Comparison of ENCODE assay signal across 1 cellular context in the genomic region with DNA sequence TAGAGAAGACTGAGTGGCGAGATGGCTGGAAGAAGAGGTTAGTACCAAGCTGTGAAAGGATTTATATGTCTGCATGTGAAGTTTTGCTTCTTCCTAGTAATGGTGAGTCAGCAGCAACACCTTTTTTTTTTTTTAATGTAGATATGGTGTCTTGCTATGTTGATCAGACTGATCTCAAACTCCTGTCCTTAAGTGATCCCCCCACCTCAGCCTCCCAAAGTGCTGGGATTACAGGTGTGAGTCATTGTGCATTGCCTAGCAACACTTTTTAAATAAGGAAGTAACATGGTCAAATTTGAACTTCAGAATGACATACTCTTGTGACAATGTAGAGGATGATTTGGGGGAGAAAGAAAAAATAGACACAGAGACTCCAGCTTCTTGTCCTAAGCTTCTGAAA.
TF ChIP-seq lines count a peak whose summit lies in the region.

No MANE protein-coding gene starts in this region.

TF ChIP-seq in K562, 482 proteins besides CTCF, POLR2A, EP300 and RAD21 (continued from another document and continues in another):
- TF ChIP-seq, protein P1, sequence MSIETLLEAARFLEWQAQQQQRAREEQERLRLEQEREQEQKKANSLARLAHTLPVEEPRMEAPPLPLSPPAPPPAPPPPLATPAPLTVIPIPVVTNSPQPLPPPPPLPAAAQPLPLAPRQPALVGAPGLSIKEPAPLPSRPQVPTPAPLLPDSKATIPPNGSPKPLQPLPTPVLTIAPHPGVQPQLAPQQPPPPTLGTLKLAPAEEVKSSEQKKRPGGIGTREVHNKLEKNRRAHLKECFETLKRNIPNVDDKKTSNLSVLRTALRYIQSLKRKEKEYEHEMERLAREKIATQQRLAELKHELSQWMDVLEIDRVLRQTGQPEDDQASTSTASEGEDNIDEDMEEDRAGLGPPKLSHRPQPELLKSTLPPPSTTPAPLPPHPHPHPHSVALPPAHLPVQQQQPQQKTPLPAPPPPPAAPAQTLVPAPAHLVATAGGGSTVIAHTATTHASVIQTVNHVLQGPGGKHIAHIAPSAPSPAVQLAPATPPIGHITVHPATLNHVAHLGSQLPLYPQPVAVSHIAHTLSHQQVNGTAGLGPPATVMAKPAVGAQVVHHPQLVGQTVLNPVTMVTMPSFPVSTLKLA (conservative IDR thresholded peaks at IDR 0.05): no peak
- TF ChIP-seq TCF15 (CRISPR knock-in tag; IDR thresholded peaks at IDR 0.05) (no peak), HDAC1 (IDR thresholded peaks at IDR 0.05) (no peak), NFE2 (IDR thresholded peaks at IDR 0.05; ENCODE audit: low read depth) (peak; percentile 79), MAFF (IDR thresholded peaks at IDR 0.05; ENCODE audit: low read length) (peak; percentile 77; the same call in 1 of the 2 replicates), GATAD2B (IDR thresholded peaks at IDR 0.05; ENCODE audit: borderline replicate concordance) (no peak), HMG20B (CRISPR knock-in tag; IDR thresholded peaks at IDR 0.05) (no peak), FOSL1 (tag; conservative IDR thresholded peaks at IDR 0.05) (peak; percentile 92), ARID3A (IDR thresholded peaks at IDR 0.05; ENCODE audit: borderline replicate concordance, low read depth, low read length) (0 out of 2 replicates have a peak, but pooled peaks have one; percentile 44), ARID4B (CRISPR knock-in tag; IDR thresholded peaks at IDR 0.05) (no peak), FOXJ2 (tag; IDR thresholded peaks at IDR 0.05) (peak; percentile 93), VEZF1 (CRISPR knock-in tag; IDR thresholded peaks at IDR 0.05) (0 out of 2 replicates have a peak, but pooled peaks have one; percentile 16), CCNT2 (IDR thresholded peaks at IDR 0.05; ENCODE audit: borderline replicate concordance, extremely low read depth, insufficient read length, low read depth, low read length) (no peak), BDP1 (IDR thresholded peaks at IDR 0.05; ENCODE audit: insufficient read depth, insufficient read length) (no peak), CHD2 (IDR thresholded peaks at IDR 0.05; ENCODE audit: low read depth, low read length) (no peak), BMI1 (IDR thresholded peaks at IDR 0.05; ENCODE audit: low read length) (no peak), E2F3 (CRISPR knock-in tag; IDR thresholded peaks at IDR 0.05) (no peak), TEAD1 (CRISPR knock-in tag; IDR thresholded peaks at IDR 0.05) (no peak), THRB (CRISPR knock-in tag; conservative IDR thresholded peaks at IDR 0.05) (no peak), TRIM24 (IDR thresholded peaks at IDR 0.05) (peak in 1 of 2 experiments; percentile 16; a peak in 1 of 4 replicates), EP400 (IDR thresholded peaks at IDR 0.05) (no peak), RFX1 (IDR thresholded peaks at IDR 0.05) (peak; percentile 81), ZNF77 (CRISPR knock-in tag; IDR thresholded peaks at IDR 0.05) (no peak), CAMTA2 (CRISPR knock-in tag; conservative IDR thresholded peaks at IDR 0.05) (no peak), ZBTB8A (IDR thresholded peaks at IDR 0.05; ENCODE audit: partially characterized antibody) (no peak), ZNF644 (tag; IDR thresholded peaks at IDR 0.05; ENCODE audit: low read depth) (no peak), NR1H2 (CRISPR knock-in tag; IDR thresholded peaks at IDR 0.05) (no peak), ATF7 (IDR thresholded peaks at IDR 0.05) (0 out of 2 replicates have a peak, but pooled peaks have one; percentile 14), ZNF696 (CRISPR knock-in tag; conservative IDR thresholded peaks at IDR 0.05) (no peak), ZEB2 (IDR thresholded peaks at IDR 0.05) (0 out of 2 replicates have a peak, but pooled peaks have one; percentile 53), ZBTB26 (CRISPR knock-in tag; IDR thresholded peaks at IDR 0.05) (no peak), UBTF (IDR thresholded peaks at IDR 0.05; ENCODE audit: borderline replicate concordance in 1 of 2, low read depth in 2 of 2, low read length in 2 of 2) (no peak), PHF21A (IDR thresholded peaks at IDR 0.05; ENCODE audit: borderline replicate concordance, low read depth) (no peak), C11orf30 (IDR thresholded peaks at IDR 0.05; ENCODE audit: low read depth) (peak; percentile 90), IRF2 (CRISPR knock-in tag; IDR thresholded peaks at IDR 0.05) (no peak), ETV1 (tag; conservative IDR thresholded peaks at IDR 0.05; ENCODE audit: low read depth) (no peak), FOXM1 (IDR thresholded peaks at IDR 0.05; ENCODE audit: low read depth) (no peak), FOXM1 (CRISPR knock-in tag; IDR thresholded peaks at IDR 0.05; ENCODE audit: low read depth) (no peak), NR4A1 (CRISPR knock-in tag; IDR thresholded peaks at IDR 0.05) (no peak), NR4A1 (tag; IDR thresholded peaks at IDR 0.05) (no peak), ZNF583 (CRISPR knock-in tag; IDR thresholded peaks at IDR 0.05) (no peak), ESRRB (CRISPR knock-in tag; IDR thresholded peaks at IDR 0.05; ENCODE audit: borderline replicate concordance) (no peak), MEIS2 (IDR thresholded peaks at IDR 0.05; ENCODE audit: partially characterized antibody) (peak; percentile 13), ZNF408 (CRISPR knock-in tag; IDR thresholded peaks at IDR 0.05; ENCODE audit: low read depth) (no peak), RBM39 (optimal IDR thresholded peaks at IDR 0.05; ENCODE audit: low read depth, low read length) (no peak)
- TF ChIP-seq, protein P2, sequence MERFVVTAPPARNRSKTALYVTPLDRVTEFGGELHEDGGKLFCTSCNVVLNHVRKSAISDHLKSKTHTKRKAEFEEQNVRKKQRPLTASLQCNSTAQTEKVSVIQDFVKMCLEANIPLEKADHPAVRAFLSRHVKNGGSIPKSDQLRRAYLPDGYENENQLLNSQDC (CRISPR knock-in tag; IDR thresholded peaks at IDR 0.05): no peak
- TF ChIP-seq, protein P3, sequence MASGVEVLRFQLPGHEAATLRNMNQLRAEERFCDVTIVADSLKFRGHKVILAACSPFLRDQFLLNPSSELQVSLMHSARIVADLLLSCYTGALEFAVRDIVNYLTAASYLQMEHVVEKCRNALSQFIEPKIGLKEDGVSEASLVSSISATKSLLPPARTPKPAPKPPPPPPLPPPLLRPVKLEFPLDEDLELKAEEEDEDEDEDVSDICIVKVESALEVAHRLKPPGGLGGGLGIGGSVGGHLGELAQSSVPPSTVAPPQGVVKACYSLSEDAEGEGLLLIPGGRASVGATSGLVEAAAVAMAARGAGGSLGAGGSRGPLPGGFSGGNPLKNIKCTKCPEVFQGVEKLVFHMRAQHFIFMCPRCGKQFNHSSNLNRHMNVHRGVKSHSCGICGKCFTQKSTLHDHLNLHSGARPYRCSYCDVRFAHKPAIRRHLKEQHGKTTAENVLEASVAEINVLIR (CRISPR knock-in tag; IDR thresholded peaks at IDR 0.05): no peak
- TF ChIP-seq, protein P4, sequence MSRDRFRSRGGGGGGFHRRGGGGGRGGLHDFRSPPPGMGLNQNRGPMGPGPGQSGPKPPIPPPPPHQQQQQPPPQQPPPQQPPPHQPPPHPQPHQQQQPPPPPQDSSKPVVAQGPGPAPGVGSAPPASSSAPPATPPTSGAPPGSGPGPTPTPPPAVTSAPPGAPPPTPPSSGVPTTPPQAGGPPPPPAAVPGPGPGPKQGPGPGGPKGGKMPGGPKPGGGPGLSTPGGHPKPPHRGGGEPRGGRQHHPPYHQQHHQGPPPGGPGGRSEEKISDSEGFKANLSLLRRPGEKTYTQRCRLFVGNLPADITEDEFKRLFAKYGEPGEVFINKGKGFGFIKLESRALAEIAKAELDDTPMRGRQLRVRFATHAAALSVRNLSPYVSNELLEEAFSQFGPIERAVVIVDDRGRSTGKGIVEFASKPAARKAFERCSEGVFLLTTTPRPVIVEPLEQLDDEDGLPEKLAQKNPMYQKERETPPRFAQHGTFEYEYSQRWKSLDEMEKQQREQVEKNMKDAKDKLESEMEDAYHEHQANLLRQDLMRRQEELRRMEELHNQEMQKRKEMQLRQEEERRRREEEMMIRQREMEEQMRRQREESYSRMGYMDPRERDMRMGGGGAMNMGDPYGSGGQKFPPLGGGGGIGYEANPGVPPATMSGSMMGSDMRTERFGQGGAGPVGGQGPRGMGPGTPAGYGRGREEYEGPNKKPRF (IDR thresholded peaks at IDR 0.05; ENCODE audit: low read depth, low read length): no peak
